Comparison of ENCODE assay signal across 21 cellular contexts in the genomic region with DNA sequence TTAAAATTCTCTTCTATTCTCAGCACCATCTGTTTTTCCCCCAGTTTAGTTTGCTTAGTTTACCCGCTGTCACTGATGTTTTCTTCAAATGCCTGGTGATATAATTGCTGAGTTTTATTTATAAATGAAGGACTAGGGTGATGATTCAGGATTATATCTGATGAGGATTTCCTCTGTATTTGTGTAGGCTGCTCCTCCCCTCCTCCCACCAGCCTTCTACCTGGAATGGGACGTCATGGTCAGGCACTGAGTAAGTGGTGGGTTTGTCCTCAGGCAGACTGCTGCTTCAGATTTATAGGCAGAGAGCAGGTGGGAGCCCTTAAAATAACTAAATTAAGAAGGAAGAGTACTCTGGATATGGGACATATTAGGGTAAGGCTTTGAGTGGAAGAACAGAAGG. TPM values are rescaled to one million over a fixed set of nuclear protein-coding genes. Genes with fewer than 3 reads are reported as not detected.
DNase-seq lines count a peak whose midpoint lies in the region; ATAC-seq lines count a peak whose summit lies in the region.
"Had no signal": no experiment of that assay in that cellular context is flagged by ENCODE, and none has a peak within 500 bp of the region (broad histone marks: within the 10 kb centered on the region; RNA-seq: fewer than 3 reads in every experiment).

No MANE protein-coding gene starts in this region.

- H4K20me1 ChIP-seq in Karpas-422 (ENCODE audit: insufficient read depth, low read depth, low read length): peaks cover 24% of the 10 kb centered on the region; the same call in 1 of the 2 replicates

- peaks cover 4% of the 10 kb centered on the region; the same call in 1 of the 2 replicates for H3K79me2 ChIP-seq in Karpas-422 (ENCODE audit: low read length)

- H3K27ac ChIP-seq in Karpas-422 (ENCODE audit: low read length): no peak overlapping the region
- H3K27ac ChIP-seq: adrenal gland, pancreas, PC-9 had no signal

- peaks cover 6% of the 10 kb centered on the region; the same call in 1 of the 2 replicates for H3K9me3 ChIP-seq in Karpas-422 (ENCODE audit: low read length)
- H3K9me3 ChIP-seq: adrenal gland, pancreas had no signal

- no peaks in the 10 kb centered on the region for H3K36me3 ChIP-seq in Karpas-422 (ENCODE audit: insufficient read depth, low read length)
- H3K36me3 ChIP-seq: adrenal gland, pancreas had no signal

- ATAC-seq in HG03442 (IDR thresholded peaks at IDR 0.05; ENCODE audit: unreplicated experiment): no peak
- ATAC-seq: sciatic nerve; stimulated activated memory B cell treated with anti-CD40 and anti-IgM and Interleukin-4, amounts not matched to agents 10 μg/mL and 1 μg/mL and 100 μg/mL, for 72 hours had no signal

- H3K9ac ChIP-seq in Karpas-422 (ENCODE audit: low read length): no peak overlapping the region

- no peak overlapping the region for H3K4me3 ChIP-seq in Karpas-422 (ENCODE audit: low read length)
- H3K4me3 ChIP-seq: adrenal gland, pancreas, PC-9 had no signal

- no peak overlapping the region for H3K4me2 ChIP-seq in Karpas-422 (ENCODE audit: low read depth, low read length, poor library complexity, severe bottlenecking)
- H3K4me2 ChIP-seq: PC-9 had no signal

- no peaks in the 10 kb centered on the region; the same call in 1 of the 2 replicates for H3K9me2 ChIP-seq in Karpas-422 (replicated peaks; ENCODE audit: insufficient read depth, low read length)

- DNase-seq in ELF-1 (ENCODE audit: low read depth, low spot score): peak; percentile 17
- peak; percentile 6 for DNase-seq in KBM-7
- DNase-seq in dermis blood vessel endothelial cell: peak; percentile 37
- DNase-seq in lung microvascular endothelial cell (ENCODE audit: low read depth in 2 of 2): peak; percentile 5 to 46
- DNase-seq in NCI-H524 (lab: John Stamatoyannopoulos, UW): no peak
- no peak for DNase-seq in Karpas-422
- no peak for DNase-seq in activated T-cell treated with anti-CD3 and anti-CD28 coated beads, Interleukin-2, amount 50 U/mL, for 1 hour
- DNase-seq: activated effector memory CD4-positive, alpha-beta T cell treated with Interleukin-2 at 50 U/mL for 16 hours; CD8-positive, alpha-beta memory T cell; cerebellar nuclear complex; effector CD8-positive, alpha-beta T cell; EL; naive B cell; NCI-H1417; pancreas; PC-9; T-helper 9 cell had no signal

- no peaks in the 10 kb centered on the region for H3K27me3 ChIP-seq in Karpas-422 (ENCODE audit: low read length)
- H3K27me3 ChIP-seq: adrenal gland, pancreas had no signal

- H3K4me1 ChIP-seq in Karpas-422 (ENCODE audit: low read length): no peaks in the 10 kb centered on the region

- in situ Hi-C loops in KBM-7 (cut with MboI; ENCODE audit: low pct_unique_long_range_greater_than_20kb, low sequenced_read_pairs): no loop called here

- no peak overlapping the region for H2AFZ ChIP-seq in Karpas-422 (ENCODE audit: low read length)
- H2AFZ ChIP-seq: PC-9 had no signal

RNA-seq across cellular contexts. Expression of gene PALS2, which starts 35.8 kb away (rescaled TPM):
- total RNA-seq in dermis blood vessel endothelial cell: 19.5 and 19.6 TPM in 2 replicates
- 7.0 and 15.3 TPM in 2 replicates for total RNA-seq in lung microvascular endothelial cell
- total RNA-seq in Karpas-422 (2014; rRNA removed; shearing (Covaris generic); ENCODE audit: low replicate concordance): 6.3 and 6.9 TPM in 2 replicates

Comparison
In these comparisons a context has a peak if more than half of its experiments do, and no peak if none do; other contexts are left out.
1. DNase-seq: peak in ELF-1 (single experiment), KBM-7 (single experiment), dermis blood vessel endothelial cell (single experiment) and lung microvascular endothelial cell (2 of 2); none in NCI-H524 (0 of 2), Karpas-422 (single experiment) and activated T-cell treated with anti-CD3 and anti-CD28 coated beads, Interleukin-2, amount 50 U/mL, for 1 hour (single experiment).